ENCODE assay signal across 1 cellular context in genomic region chr17:74759243-74759801, GRCh38.
TF ChIP-seq lines count a peak whose summit lies in the region.

No MANE protein-coding gene starts in this region.

TF ChIP-seq in A549, 52 proteins besides CTCF, POLR2A, EP300 and RAD21 (continued from another document):
- no peak for TF ChIP-seq REST (IDR thresholded peaks at IDR 0.05)
- no peak for TF ChIP-seq RNF2 (IDR thresholded peaks at IDR 0.05; ENCODE audit: borderline replicate concordance, low read depth)
- no peak for TF ChIP-seq PHF8 (IDR thresholded peaks at IDR 0.05; ENCODE audit: borderline replicate concordance, low read depth)
- no peak for TF ChIP-seq PBX3 (IDR thresholded peaks at IDR 0.05)
- TF ChIP-seq RARB (CRISPR knock-in tag; IDR thresholded peaks at IDR 0.05), result no peak
- TF ChIP-seq CEBPB (IDR thresholded peaks at IDR 0.05), result no peak
- no peak for TF ChIP-seq RFX5 (IDR thresholded peaks at IDR 0.05)
- no peak for TF ChIP-seq BHLHE40 (IDR thresholded peaks at IDR 0.05; ENCODE audit: low read depth, low read length)
- TF ChIP-seq NFE2L2 (conservative IDR thresholded peaks at IDR 0.05; ENCODE audit: low read length), result no peak
- no peak for TF ChIP-seq MAX (IDR thresholded peaks at IDR 0.05)
- TF ChIP-seq TFCP2L1 (CRISPR knock-in tag; IDR thresholded peaks at IDR 0.05), result no peak
- TF ChIP-seq ELK1 (IDR thresholded peaks at IDR 0.05; ENCODE audit: low read depth, low read length), result no peak
